1 cellular context compared by ENCODE assay signal in the genomic region with DNA sequence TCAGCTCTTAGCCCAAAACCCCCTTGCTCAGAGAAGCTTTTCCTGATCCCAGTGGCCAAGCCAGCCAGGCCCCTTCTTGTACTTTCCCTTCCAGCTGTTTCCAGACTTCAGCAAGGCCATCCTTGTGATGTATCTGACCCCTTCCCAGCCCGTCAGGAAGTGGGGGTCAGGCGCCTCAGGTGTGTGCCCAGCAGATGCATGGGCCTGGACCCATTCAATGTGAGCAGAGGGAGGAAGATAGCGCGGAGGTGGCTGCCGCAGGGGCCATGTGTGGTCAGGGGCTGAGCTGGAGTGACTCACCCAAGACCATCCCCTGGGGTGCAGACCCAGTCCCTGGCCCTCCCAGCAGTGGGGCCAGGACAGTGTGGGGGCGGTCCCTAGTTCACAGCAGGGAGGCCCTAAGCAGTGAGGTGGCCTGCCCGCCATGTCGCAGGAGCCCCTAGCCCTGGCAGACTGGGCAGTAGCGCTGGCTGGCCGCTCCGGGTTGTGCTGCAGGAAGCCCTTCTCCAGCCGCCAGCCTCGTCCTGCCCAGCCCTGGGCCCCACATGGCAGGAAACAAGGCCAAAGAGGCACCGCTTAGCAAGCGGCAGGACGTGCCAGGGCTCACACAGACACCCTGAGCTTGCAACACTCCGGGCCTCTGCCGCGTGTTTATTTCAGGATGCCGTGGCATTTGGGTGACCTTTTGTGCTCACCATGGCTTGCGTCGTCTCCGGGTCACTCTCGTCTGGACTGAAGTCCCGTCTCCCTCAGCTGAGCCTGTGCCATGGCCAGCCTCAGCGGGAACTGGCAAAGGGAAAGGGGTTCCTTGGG.
TF ChIP-seq lines count a peak whose summit lies in the region.

No MANE protein-coding gene starts in this region.

TF ChIP-seq in endothelial cell of umbilical vein, 7 proteins besides CTCF, POLR2A, EP300 and RAD21:
- TF ChIP-seq MYC (IDR thresholded peaks at IDR 0.05; ENCODE audit: low read depth, low read length): no peak
- TF ChIP-seq, protein P1, sequence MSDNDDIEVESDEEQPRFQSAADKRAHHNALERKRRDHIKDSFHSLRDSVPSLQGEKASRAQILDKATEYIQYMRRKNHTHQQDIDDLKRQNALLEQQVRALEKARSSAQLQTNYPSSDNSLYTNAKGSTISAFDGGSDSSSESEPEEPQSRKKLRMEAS (IDR thresholded peaks at IDR 0.05; ENCODE audit: insufficient read depth, insufficient read length): peak; percentile 65
- TF ChIP-seq FOS (IDR thresholded peaks at IDR 0.05; ENCODE audit: borderline replicate concordance, insufficient read depth, low read length): peak; percentile 30
- TF ChIP-seq EZH2 (IDR thresholded peaks at IDR 0.05; ENCODE audit: borderline replicate concordance, low read depth, low read length, severe bottlenecking): no peak
- TF ChIP-seq GATA2 (IDR thresholded peaks at IDR 0.05; ENCODE audit: insufficient read depth, insufficient read length, low read depth, low read length): no peak
- TF ChIP-seq JUN (IDR thresholded peaks at IDR 0.05; ENCODE audit: borderline replicate concordance, insufficient read depth, insufficient read length, low read depth): no peak
- TF ChIP-seq POLR2AphosphoS5 (IDR thresholded peaks at IDR 0.05; ENCODE audit: insufficient read depth, low read depth, low read length): peak; percentile 93
